2 cellular contexts compared by ENCODE assay signal in the genomic region with DNA sequence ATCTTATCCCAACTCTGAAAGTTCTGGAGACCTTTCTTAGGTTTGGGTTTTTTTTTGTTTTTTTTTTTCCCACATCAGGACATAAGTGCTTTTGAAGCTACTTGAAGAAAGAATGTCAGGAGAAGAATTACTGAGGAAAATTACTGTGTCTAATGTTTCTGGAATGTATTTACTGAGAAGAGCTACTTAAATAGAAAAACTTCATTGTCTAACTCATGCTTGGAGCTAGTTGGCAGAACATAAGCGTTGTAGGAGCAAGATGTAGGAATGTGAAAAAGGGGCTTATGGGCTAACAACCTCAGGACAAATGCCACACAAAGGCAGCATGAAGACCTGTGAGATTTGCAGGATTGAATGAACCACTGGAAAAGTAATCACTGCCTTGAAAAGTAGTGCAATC.
TF ChIP-seq lines count a peak whose summit lies in the region.

No MANE protein-coding gene starts in this region.

TF ChIP-seq in GM23338, 12 proteins besides CTCF, POLR2A, EP300 and RAD21 (continued from another document):
- TF ChIP-seq, protein P1, sequence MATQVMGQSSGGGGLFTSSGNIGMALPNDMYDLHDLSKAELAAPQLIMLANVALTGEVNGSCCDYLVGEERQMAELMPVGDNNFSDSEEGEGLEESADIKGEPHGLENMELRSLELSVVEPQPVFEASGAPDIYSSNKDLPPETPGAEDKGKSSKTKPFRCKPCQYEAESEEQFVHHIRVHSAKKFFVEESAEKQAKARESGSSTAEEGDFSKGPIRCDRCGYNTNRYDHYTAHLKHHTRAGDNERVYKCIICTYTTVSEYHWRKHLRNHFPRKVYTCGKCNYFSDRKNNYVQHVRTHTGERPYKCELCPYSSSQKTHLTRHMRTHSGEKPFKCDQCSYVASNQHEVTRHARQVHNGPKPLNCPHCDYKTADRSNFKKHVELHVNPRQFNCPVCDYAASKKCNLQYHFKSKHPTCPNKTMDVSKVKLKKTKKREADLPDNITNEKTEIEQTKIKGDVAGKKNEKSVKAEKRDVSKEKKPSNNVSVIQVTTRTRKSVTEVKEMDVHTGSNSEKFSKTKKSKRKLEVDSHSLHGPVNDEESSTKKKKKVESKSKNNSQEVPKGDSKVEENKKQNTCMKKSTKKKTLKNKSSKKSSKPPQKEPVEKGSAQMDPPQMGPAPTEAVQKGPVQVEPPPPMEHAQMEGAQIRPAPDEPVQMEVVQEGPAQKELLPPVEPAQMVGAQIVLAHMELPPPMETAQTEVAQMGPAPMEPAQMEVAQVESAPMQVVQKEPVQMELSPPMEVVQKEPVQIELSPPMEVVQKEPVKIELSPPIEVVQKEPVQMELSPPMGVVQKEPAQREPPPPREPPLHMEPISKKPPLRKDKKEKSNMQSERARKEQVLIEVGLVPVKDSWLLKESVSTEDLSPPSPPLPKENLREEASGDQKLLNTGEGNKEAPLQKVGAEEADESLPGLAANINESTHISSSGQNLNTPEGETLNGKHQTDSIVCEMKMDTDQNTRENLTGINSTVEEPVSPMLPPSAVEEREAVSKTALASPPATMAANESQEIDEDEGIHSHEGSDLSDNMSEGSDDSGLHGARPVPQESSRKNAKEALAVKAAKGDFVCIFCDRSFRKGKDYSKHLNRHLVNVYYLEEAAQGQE (IDR thresholded peaks at IDR 0.05; ENCODE audit: unreplicated experiment) = no peak
- no peak for TF ChIP-seq ZNF114 (CRISPR knock-in tag; IDR thresholded peaks at IDR 0.05)
- TF ChIP-seq CREB1 (CRISPR knock-in tag; IDR thresholded peaks at IDR 0.05; ENCODE audit: low read depth) = no peak
- TF ChIP-seq EZH2phosphoT487 (IDR thresholded peaks at IDR 0.05; ENCODE audit: unreplicated experiment) = no peak
- TF ChIP-seq, protein P2, sequence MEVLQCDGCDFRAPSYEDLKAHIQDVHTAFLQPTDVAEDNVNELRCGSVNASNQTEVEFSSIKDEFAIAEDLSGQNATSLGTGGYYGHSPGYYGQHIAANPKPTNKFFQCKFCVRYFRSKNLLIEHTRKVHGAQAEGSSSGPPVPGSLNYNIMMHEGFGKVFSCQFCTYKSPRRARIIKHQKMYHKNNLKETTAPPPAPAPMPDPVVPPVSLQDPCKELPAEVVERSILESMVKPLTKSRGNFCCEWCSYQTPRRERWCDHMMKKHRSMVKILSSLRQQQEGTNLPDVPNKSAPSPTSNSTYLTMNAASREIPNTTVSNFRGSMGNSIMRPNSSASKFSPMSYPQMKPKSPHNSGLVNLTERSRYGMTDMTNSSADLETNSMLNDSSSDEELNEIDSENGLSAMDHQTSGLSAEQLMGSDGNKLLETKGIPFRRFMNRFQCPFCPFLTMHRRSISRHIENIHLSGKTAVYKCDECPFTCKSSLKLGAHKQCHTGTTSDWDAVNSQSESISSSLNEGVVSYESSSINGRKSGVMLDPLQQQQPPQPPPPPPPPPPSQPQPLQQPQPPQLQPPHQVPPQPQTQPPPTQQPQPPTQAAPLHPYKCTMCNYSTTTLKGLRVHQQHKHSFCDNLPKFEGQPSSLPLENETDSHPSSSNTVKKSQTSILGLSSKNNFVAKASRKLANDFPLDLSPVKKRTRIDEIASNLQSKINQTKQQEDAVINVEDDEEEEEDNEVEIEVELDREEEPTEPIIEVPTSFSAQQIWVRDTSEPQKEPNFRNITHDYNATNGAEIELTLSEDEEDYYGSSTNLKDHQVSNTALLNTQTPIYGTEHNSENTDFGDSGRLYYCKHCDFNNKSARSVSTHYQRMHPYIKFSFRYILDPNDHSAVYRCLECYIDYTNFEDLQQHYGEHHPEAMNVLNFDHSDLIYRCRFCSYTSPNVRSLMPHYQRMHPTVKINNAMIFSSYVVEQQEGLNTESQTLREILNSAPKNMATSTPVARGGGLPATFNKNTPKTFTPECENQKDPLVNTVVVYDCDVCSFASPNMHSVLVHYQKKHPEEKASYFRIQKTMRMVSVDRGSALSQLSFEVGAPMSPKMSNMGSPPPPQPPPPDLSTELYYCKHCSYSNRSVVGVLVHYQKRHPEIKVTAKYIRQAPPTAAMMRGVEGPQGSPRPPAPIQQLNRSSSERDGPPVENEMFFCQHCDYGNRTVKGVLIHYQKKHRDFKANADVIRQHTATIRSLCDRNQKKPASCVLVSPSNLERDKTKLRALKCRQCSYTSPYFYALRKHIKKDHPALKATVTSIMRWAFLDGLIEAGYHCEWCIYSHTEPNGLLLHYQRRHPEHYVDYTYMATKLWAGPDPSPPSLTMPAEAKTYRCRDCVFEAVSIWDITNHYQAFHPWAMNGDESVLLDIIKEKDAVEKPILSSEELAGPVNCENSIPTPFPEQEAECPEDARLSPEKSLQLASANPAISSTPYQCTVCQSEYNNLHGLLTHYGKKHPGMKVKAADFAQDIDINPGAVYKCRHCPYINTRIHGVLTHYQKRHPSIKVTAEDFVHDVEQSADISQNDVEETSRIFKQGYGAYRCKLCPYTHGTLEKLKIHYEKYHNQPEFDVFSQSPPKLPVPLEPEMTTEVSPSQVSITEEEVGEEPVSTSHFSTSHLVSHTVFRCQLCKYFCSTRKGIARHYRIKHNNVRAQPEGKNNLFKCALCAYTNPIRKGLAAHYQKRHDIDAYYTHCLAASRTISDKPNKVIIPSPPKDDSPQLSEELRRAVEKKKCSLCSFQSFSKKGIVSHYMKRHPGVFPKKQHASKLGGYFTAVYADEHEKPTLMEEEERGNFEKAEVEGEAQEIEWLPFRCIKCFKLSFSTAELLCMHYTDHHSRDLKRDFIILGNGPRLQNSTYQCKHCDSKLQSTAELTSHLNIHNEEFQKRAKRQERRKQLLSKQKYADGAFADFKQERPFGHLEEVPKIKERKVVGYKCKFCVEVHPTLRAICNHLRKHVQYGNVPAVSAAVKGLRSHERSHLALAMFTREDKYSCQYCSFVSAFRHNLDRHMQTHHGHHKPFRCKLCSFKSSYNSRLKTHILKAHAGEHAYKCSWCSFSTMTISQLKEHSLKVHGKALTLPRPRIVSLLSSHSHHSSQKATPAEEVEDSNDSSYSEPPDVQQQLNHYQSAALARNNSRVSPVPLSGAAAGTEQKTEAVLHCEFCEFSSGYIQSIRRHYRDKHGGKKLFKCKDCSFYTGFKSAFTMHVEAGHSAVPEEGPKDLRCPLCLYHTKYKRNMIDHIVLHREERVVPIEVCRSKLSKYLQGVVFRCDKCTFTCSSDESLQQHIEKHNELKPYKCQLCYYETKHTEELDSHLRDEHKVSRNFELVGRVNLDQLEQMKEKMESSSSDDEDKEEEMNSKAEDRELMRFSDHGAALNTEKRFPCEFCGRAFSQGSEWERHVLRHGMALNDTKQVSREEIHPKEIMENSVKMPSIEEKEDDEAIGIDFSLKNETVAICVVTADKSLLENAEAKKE (CRISPR knock-in tag; IDR thresholded peaks at IDR 0.05) = no peak
- TF ChIP-seq, protein P3, sequence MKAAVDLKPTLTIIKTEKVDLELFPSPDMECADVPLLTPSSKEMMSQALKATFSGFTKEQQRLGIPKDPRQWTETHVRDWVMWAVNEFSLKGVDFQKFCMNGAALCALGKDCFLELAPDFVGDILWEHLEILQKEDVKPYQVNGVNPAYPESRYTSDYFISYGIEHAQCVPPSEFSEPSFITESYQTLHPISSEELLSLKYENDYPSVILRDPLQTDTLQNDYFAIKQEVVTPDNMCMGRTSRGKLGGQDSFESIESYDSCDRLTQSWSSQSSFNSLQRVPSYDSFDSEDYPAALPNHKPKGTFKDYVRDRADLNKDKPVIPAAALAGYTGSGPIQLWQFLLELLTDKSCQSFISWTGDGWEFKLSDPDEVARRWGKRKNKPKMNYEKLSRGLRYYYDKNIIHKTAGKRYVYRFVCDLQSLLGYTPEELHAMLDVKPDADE (IDR thresholded peaks at IDR 0.05) = no peak
- TF ChIP-seq JUNB (IDR thresholded peaks at IDR 0.05; ENCODE audit: unreplicated experiment) = no peak
- no peak for TF ChIP-seq EZH2 (IDR thresholded peaks at IDR 0.05; ENCODE audit: low read depth, unreplicated experiment)

TF ChIP-seq in SK-N-SH, 30 proteins besides CTCF, POLR2A, EP300 and RAD21 (continued from another document):
- TF ChIP-seq, protein P4, sequence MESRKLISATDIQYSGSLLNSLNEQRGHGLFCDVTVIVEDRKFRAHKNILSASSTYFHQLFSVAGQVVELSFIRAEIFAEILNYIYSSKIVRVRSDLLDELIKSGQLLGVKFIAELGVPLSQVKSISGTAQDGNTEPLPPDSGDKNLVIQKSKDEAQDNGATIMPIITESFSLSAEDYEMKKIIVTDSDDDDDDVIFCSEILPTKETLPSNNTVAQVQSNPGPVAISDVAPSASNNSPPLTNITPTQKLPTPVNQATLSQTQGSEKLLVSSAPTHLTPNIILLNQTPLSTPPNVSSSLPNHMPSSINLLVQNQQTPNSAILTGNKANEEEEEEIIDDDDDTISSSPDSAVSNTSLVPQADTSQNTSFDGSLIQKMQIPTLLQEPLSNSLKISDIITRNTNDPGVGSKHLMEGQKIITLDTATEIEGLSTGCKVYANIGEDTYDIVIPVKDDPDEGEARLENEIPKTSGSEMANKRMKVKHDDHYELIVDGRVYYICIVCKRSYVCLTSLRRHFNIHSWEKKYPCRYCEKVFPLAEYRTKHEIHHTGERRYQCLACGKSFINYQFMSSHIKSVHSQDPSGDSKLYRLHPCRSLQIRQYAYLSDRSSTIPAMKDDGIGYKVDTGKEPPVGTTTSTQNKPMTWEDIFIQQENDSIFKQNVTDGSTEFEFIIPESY (IDR thresholded peaks at IDR 0.05; ENCODE audit: borderline replicate concordance, low read depth) = no peak
- TF ChIP-seq POLR2AphosphoS5 (IDR thresholded peaks at IDR 0.05; ENCODE audit: low read depth, low read length) (no peak), CHD2 (IDR thresholded peaks at IDR 0.05; ENCODE audit: low read length, partially characterized antibody) (no peak), NRF1 (IDR thresholded peaks at IDR 0.05; ENCODE audit: low read depth, low read length) (no peak), MEF2A (IDR thresholded peaks at IDR 0.05; ENCODE audit: borderline replicate concordance, low read depth) (no peak)
